22 cellular contexts compared by ENCODE assay signal in genomic region chr12:89791286-89791685, GRCh38.
DNase-seq lines count a peak whose midpoint lies in the region; ATAC-seq and TF ChIP-seq lines count a peak whose summit lies in the region.
"Had no signal": no experiment of that assay in that cellular context is flagged by ENCODE, and none has a peak within 500 bp of the region (broad histone marks: within the 10 kb centered on the region; RNA-seq: fewer than 3 reads in every experiment).

No MANE protein-coding gene starts in this region.

- intact Hi-C loops in CD14-positive monocyte (cut with micrococcal nuclease): loop anchor here in 1 of 2 donors (10.0 kb wide), 1 partner anchor 64 kb away; no protein-coding TSS in a partner anchor

- ATAC-seq in GM21619 (IDR thresholded peaks at IDR 0.05; ENCODE audit: unreplicated experiment): no peak
- ATAC-seq: A549 had no signal

- no peaks in the 10 kb centered on the region for H3K27me3 Mint-ChIP-seq in CD14-positive monocyte (ENCODE audit: low read depth in 3 of 3)
- H3K27me3 Mint-ChIP-seq: CD4-positive, alpha-beta memory T cell had no signal

- no peaks in the 10 kb centered on the region for H3K27me3 ChIP-seq in trophoblast cell (ENCODE audit: insufficient read depth, low read length)
- H3K27me3 ChIP-seq: BE2C; BLaER1 treated with 17β-estradiol and CSF1 and Interleukin-3, amounts not matched to agents 10 nM and 100 nM had no signal

- H3K14ac ChIP-seq in trophoblast cell (ENCODE audit: low read length): no peak overlapping the region

- H3K79me1 ChIP-seq in trophoblast cell (ENCODE audit: low read length): no peaks in the 10 kb centered on the region

- H3K9ac ChIP-seq in trophoblast cell (ENCODE audit: low read length): no peak overlapping the region
- H3K9ac ChIP-seq: BLaER1 treated with 17β-estradiol and CSF1 and Interleukin-3, amounts not matched to agents 10 nM and 100 nM had no signal

- no peak overlapping the region for H3K4me3 Mint-ChIP-seq in CD14-positive monocyte
- H3K4me3 Mint-ChIP-seq: CD4-positive, alpha-beta memory T cell; HFFc6 had no signal

- peaks cover 0 to 10% of the 10 kb centered on the region in 2 donors for H3K36me3 Mint-ChIP-seq in CD14-positive monocyte

- H3K27ac Mint-ChIP-seq in CD14-positive monocyte: peak overlapping the region in 6 of 7 donors; percentile 11 to 96 (median 62)
- H3K27ac Mint-ChIP-seq: CD4-positive, alpha-beta memory T cell; HFFc6 had no signal

- H2AFZ ChIP-seq in trophoblast cell (ENCODE audit: insufficient read depth, low read length, poor library complexity): no peak overlapping the region

- no peak overlapping the region for H2AK5ac ChIP-seq in trophoblast cell (ENCODE audit: low read length)

- no CpG with 5 or more reads among the region's 2 CpGs for WGBS in trophoblast cell (ENCODE audit: extremely low coverage, insufficient coverage, insufficient read length)

- H3K4me1 ChIP-seq in trophoblast cell (ENCODE audit: control insufficient read depth in 1 of 2, insufficient read depth in 2 of 2, low read length in 2 of 2): no peaks in the 10 kb centered on the region
- H3K4me1 ChIP-seq: A549, BE2C, HAP-1 had no signal

- H3K36me3 ChIP-seq in trophoblast cell (ENCODE audit: control insufficient read depth in 1 of 2, insufficient read depth in 2 of 2, low read length in 2 of 2): peaks cover 0 to 3% of the 10 kb centered on the region in 2 experiments
- H3K36me3 ChIP-seq: BE2C, HAP-1 had no signal

- H3K4me2 ChIP-seq in trophoblast cell (ENCODE audit: low read length): no peak overlapping the region
- H3K4me2 ChIP-seq: A549 had no signal

- H2BK12ac ChIP-seq in trophoblast cell (ENCODE audit: low read length): no peak overlapping the region

- H3K23ac ChIP-seq in trophoblast cell (ENCODE audit: low read length): no peak overlapping the region

- no peaks in the 10 kb centered on the region for H3K79me2 ChIP-seq in trophoblast cell (ENCODE audit: control insufficient read depth, insufficient read depth, low read length, poor library complexity)

- H3K4me3 ChIP-seq in trophoblast cell (ENCODE audit: low read depth, low read length): no peak overlapping the region
- H3K4me3 ChIP-seq: A549; BLaER1 treated with 17β-estradiol and CSF1 and Interleukin-3, amounts not matched to agents 10 nM and 100 nM; HAP-1 had no signal

- H4K12ac ChIP-seq in trophoblast cell (ENCODE audit: low read depth, low read length): no peak overlapping the region

- no peak for TF ChIP-seq CTCF in CD14-positive monocyte (IDR thresholded peaks at IDR 0.05)

- H3K4me1 Mint-ChIP-seq in CD14-positive monocyte: peaks cover 35% of the 10 kb centered on the region

- no peak overlapping the region for H4K91ac ChIP-seq in trophoblast cell (ENCODE audit: low read depth, low read length)

- peak overlapping the region; percentile 31 for H2BK5ac ChIP-seq in trophoblast cell (ENCODE audit: low read depth, low read length, poor library complexity)

- no peak overlapping the region for H3K4ac ChIP-seq in trophoblast cell (ENCODE audit: low read depth, low read length)

- DNase-seq in CD14-positive monocyte (ENCODE audit: low spot score) (no peak), MV-4-11 (lab: John Stamatoyannopoulos, UW) (peak; percentile 16), fibroblast of gingiva (ENCODE audit: low read depth) (peak; percentile 19), trophoblast cell (peak; percentile 66 to 90), NCI-H774 (lab: John Stamatoyannopoulos, UW) (no peak), kidney tubule cell (ENCODE audit: low spot score) (no peak)
- DNase-seq: 8988T; ACHN; AML-193; BE2C; Calu3; CD4-positive, alpha-beta memory T cell; COR-L47; DMS53; DMS79 treated with DMSO at 0.1 percent for 48 hours; GF-D8; GOT3; HFFc6 had no signal

- no peak overlapping the region for H2BK120ac ChIP-seq in trophoblast cell (ENCODE audit: insufficient read depth, low read length, poor library complexity)

- no peak overlapping the region for H4K8ac ChIP-seq in trophoblast cell (ENCODE audit: low read depth, low read length)

- peaks cover 4 to 11% (median 9%) of the 10 kb centered on the region in 7 donors for H3K9me3 Mint-ChIP-seq in CD14-positive monocyte

- no peak overlapping the region for H3K27ac ChIP-seq in trophoblast cell (ENCODE audit: low read depth, low read length)
- H3K27ac ChIP-seq: A549 had no signal

- H3K18ac ChIP-seq in trophoblast cell (ENCODE audit: low read length): no peak overlapping the region

- peaks cover 6% of the 10 kb centered on the region for H3K9me3 ChIP-seq in trophoblast cell (ENCODE audit: insufficient read depth, low read depth, low read length)
- H3K9me3 ChIP-seq: BE2C had no signal

Comparison
In these comparisons a context has a peak if more than half of its experiments do, and no peak if none do; other contexts are left out.
1. DNase-seq: peak in MV-4-11 (single experiment), fibroblast of gingiva (single experiment) and trophoblast cell (2 of 2); none in CD14-positive monocyte (single experiment), NCI-H774 (single experiment) and kidney tubule cell (single experiment).